8 cellular contexts compared by ENCODE assay signal in the genomic region with DNA sequence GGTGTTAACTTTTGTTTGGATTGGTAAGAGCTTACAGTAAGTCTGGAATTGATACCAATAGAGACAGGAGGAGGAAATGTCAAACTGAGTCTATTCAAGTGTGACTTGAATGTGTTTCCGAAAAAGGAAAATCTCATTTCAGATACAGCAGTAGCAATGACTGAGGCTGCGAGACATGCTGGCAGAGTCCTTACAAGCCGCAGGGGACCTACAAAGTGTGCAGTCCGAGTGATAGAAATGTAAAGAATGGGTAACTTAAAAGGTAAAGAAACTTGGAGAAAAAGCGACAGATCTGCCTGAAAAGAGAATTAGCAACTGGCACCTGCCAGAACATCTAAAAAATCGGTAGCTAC. TPM values are rescaled to one million over a fixed set of nuclear protein-coding genes. Genes with fewer than 3 reads are reported as not detected.
DNase-seq lines count a peak whose midpoint lies in the region; ATAC-seq and TF ChIP-seq lines count a peak whose summit lies in the region.

No MANE protein-coding gene starts in this region.

- DNase-seq in GM13977 (ENCODE audit: low spot score) (peak; percentile 13), cerebellar cortex (ENCODE audit: low spot score) (no peak), H4 (ENCODE audit: low spot score) (no peak)
- no peak for DNase-seq in activated naive CD8-positive, alpha-beta T cell treated with anti-CD3 and anti-CD28 coated beads, Interleukin-2, amount 10 ng/mL, durations not matched to agents 7 days and 5 days
- peak; percentile 27 for DNase-seq in stimulated activated CD8-positive, alpha-beta memory T cell treated with anti-CD3 and anti-CD28 coated beads, Interleukin-4, amount 100 ng/mL, for 48 hours

- H3K36me3 Mint-ChIP-seq in IgD-negative memory B cell = no peaks in the 10 kb centered on the region
- H3K36me3 Mint-ChIP-seq in activated naive CD8-positive, alpha-beta T cell treated with anti-CD3 and anti-CD28 coated beads, Interleukin-2, amount 10 ng/mL, durations not matched to agents 7 days and 5 days = peaks cover 9% of the 10 kb centered on the region

- peak overlapping the region; percentile 91 for H3K9ac ChIP-seq in iPS-18a (ENCODE audit: low read length)

- TF ChIP-seq CTCF in GM13977 (IDR thresholded peaks at IDR 0.05; ENCODE audit: extremely low read depth, insufficient read depth, missing control alignments) = no peak

- H3K9me3 Mint-ChIP-seq in IgD-negative memory B cell = no peaks in the 10 kb centered on the region
- H3K9me3 Mint-ChIP-seq in activated naive CD8-positive, alpha-beta T cell treated with anti-CD3 and anti-CD28 coated beads, Interleukin-2, amount 10 ng/mL, durations not matched to agents 7 days and 5 days = no peaks in the 10 kb centered on the region

- H3K36me3 ChIP-seq in iPS-18a (ENCODE audit: control insufficient read depth, low read depth, low read length) = peaks cover 24% of the 10 kb centered on the region

- H3K27ac Mint-ChIP-seq in IgD-negative memory B cell = peak overlapping the region; percentile 93 to 97 (median 95)
- peak overlapping the region; percentile 87 for H3K27ac Mint-ChIP-seq in activated naive CD8-positive, alpha-beta T cell treated with anti-CD3 and anti-CD28 coated beads, Interleukin-2, amount 10 ng/mL, durations not matched to agents 7 days and 5 days

- in situ Hi-C loops in GM13977 (cut with MboI; ENCODE audit: low pct_unique_long_range_greater_than_20kb, low sequenced_read_pairs, unreplicated experiment) = no loop called here

- peaks cover 13 to 29% (median 17%) of the 10 kb centered on the region in 3 donors for H3K4me1 Mint-ChIP-seq in IgD-negative memory B cell
- peaks cover 22% of the 10 kb centered on the region for H3K4me1 Mint-ChIP-seq in activated naive CD8-positive, alpha-beta T cell treated with anti-CD3 and anti-CD28 coated beads, Interleukin-2, amount 10 ng/mL, durations not matched to agents 7 days and 5 days

- peaks cover 3% of the 10 kb centered on the region for H3K4me1 ChIP-seq in iPS-18a (ENCODE audit: control insufficient read depth, low read depth, low read length)

- H3K4me3 ChIP-seq in iPS-18a (ENCODE audit: low read length) = peak overlapping the region; percentile 97

- H3K9me3 ChIP-seq in iPS-18a (ENCODE audit: control insufficient read depth, low read depth, low read length) = no peaks in the 10 kb centered on the region

- ATAC-seq in GM21717 (IDR thresholded peaks at IDR 0.05; ENCODE audit: unreplicated experiment) = peak; percentile 52
- ATAC-seq in activated naive CD8-positive, alpha-beta T cell treated with anti-CD3 and anti-CD28 coated beads, Interleukin-2, amount 10 ng/mL, durations not matched to agents 7 days and 5 days (ENCODE audit: low read depth) = peak; percentile 47

- H3K27me3 ChIP-seq in iPS-18a (ENCODE audit: control insufficient read depth, insufficient read depth, low read length) = no peaks in the 10 kb centered on the region

- peak overlapping the region; percentile 87 to 99 (median 95) for H3K4me3 Mint-ChIP-seq in IgD-negative memory B cell
- H3K4me3 Mint-ChIP-seq in activated naive CD8-positive, alpha-beta T cell treated with anti-CD3 and anti-CD28 coated beads, Interleukin-2, amount 10 ng/mL, durations not matched to agents 7 days and 5 days = peak overlapping the region; percentile 91

- H3K27me3 Mint-ChIP-seq in IgD-negative memory B cell = no peaks in the 10 kb centered on the region
- peaks cover 2% of the 10 kb centered on the region for H3K27me3 Mint-ChIP-seq in activated naive CD8-positive, alpha-beta T cell treated with anti-CD3 and anti-CD28 coated beads, Interleukin-2, amount 10 ng/mL, durations not matched to agents 7 days and 5 days

- POLR2A ChIA-PET in activated naive CD8-positive, alpha-beta T cell treated with anti-CD3 and anti-CD28 coated beads, Interleukin-2, amount 10 ng/mL, durations not matched to agents 7 days and 5 days (lab: Charles Lee) = interaction anchor here (1.0 to 1.4 kb wide), 5 partner anchors 9 to 1380 kb away, joined by 3 to 4 read pairs (median 3); a partner anchor contains a TSS

- H3K27ac ChIP-seq in iPS-18a (ENCODE audit: low read length) = peak overlapping the region; percentile 78

RNA-seq across cellular contexts. Expression of a gene that starts 0.4 kb away (rescaled TPM):
- polyA plus RNA-seq in IgD-negative memory B cell = 9.5 TPM
- 10 to 100 TPM; 19.2 to 20.3 TPM for total RNA-seq in activated naive CD8-positive, alpha-beta T cell treated with anti-CD3 and anti-CD28 coated beads, Interleukin-2, amount 10 ng/mL, durations not matched to agents 7 days and 5 days
- total RNA-seq in H4 (2014; rRNA removed; shearing (Covaris generic)) = 6.6 and 8.0 TPM in 2 replicates

Comparison
In these comparisons a context has a peak if more than half of its experiments do, and no peak if none do; other contexts are left out.
1. DNase-seq: peak in GM13977 (single experiment) and stimulated activated CD8-positive, alpha-beta memory T cell treated with anti-CD3 and anti-CD28 coated beads, Interleukin-4, amount 100 ng/mL, for 48 hours (single experiment); none in activated naive CD8-positive, alpha-beta T cell treated with anti-CD3 and anti-CD28 coated beads, Interleukin-2, amount 10 ng/mL, durations not matched to agents 7 days and 5 days (single experiment), cerebellar cortex (single experiment) and H4 (single experiment).